9 cellular contexts compared by ENCODE assay signal in genomic region chr1:40381268-40382109, GRCh38. TPM values are rescaled to one million over a fixed set of nuclear protein-coding genes. Genes with fewer than 3 reads are reported as not detected.
DNase-seq lines count a peak whose midpoint lies in the region; ATAC-seq and TF ChIP-seq lines count a peak whose summit lies in the region.
"Had no signal": no experiment of that assay in that cellular context is flagged by ENCODE, and none has a peak within 500 bp of the region (broad histone marks: within the 10 kb centered on the region; RNA-seq: fewer than 3 reads in every experiment).

No MANE protein-coding gene starts in this region.

- peak; percentile 42 for ATAC-seq in effector memory CD8-positive, alpha-beta T cell (replicated peaks)
- ATAC-seq in HG02623 (IDR thresholded peaks at IDR 0.05; ENCODE audit: unreplicated experiment): no peak

- in situ Hi-C loops in transverse colon (cut with MboI; ENCODE audit: low pct_ligation_motif_present in 1 of 4, low pct_unique_long_range_greater_than_20kb in 1 of 4, low sequenced_read_pairs in 3 of 4): no loop called here

- H3K27ac ChIP-seq in breast epithelium (peak overlapping the region; percentile 33 to 64), transverse colon (peak overlapping the region; percentile 81 to 90 (median 84))

- 52 to 62% methylated on average over 7 of the region's 7 CpGs for WGBS in transverse colon (ENCODE audit: low coverage in 1 of 2), 2 donors

- no peaks in the 10 kb centered on the region for H3K36me3 Mint-ChIP-seq in MCF 10A (ENCODE audit: insufficient read depth, unreplicated experiment)
- peaks cover 61% of the 10 kb centered on the region for H3K36me3 Mint-ChIP-seq in effector memory CD8-positive, alpha-beta T cell (ENCODE audit: insufficient read depth)

- H3K36me3 ChIP-seq in breast epithelium: no peaks in the 10 kb centered on the region
- H3K36me3 ChIP-seq in transverse colon: no peaks in the 10 kb centered on the region

- DNase-seq in breast epithelium (ENCODE audit: low spot score in 2 of 2): no peak
- DNase-seq in MCF 10A (ENCODE audit: unreplicated experiment): no peak
- peak; percentile 40 to 44 for DNase-seq in NCI-H526 (lab: John Stamatoyannopoulos, UW)
- DNase-seq in effector memory CD8-positive, alpha-beta T cell: no peak
- DNase-seq in transverse colon: no peak
- no peak for DNase-seq in activated gamma-delta T cell (lab: John Stamatoyannopoulos, UW)
- no peak for DNase-seq in SW 1271 (lab: John Stamatoyannopoulos, UW)
- DNase-seq: stimulated activated CD4-positive, alpha-beta T cell treated with anti-CD3 and anti-CD28 coated beads, Interleukin-2, amount 100 ng/mL, for 48 hours had no signal

- H3K9me3 Mint-ChIP-seq in MCF 10A (ENCODE audit: unreplicated experiment): no peaks in the 10 kb centered on the region
- no peaks in the 10 kb centered on the region for H3K9me3 Mint-ChIP-seq in effector memory CD8-positive, alpha-beta T cell

- TF ChIP-seq CTCF in breast epithelium (IDR thresholded peaks at IDR 0.05) (no peak), MCF 10A (IDR thresholded peaks at IDR 0.05; ENCODE audit: unreplicated experiment) (no peak), transverse colon (IDR thresholded peaks at IDR 0.05) (no peak)

- peaks cover 15% of the 10 kb centered on the region for H3K4me1 Mint-ChIP-seq in MCF 10A (ENCODE audit: insufficient read depth, unreplicated experiment)
- H3K4me1 Mint-ChIP-seq in effector memory CD8-positive, alpha-beta T cell (ENCODE audit: low read depth in 2 of 2): peaks cover 62 to 80% of the 10 kb centered on the region in 2 donors

- no peak overlapping the region for H3K27ac Mint-ChIP-seq in MCF 10A (ENCODE audit: low read depth, unreplicated experiment)
- peak overlapping the region; percentile 97 to 99 for H3K27ac Mint-ChIP-seq in effector memory CD8-positive, alpha-beta T cell

- intact Hi-C loops in breast epithelium (cut with DNase I; ENCODE audit: low total_unique reads) (no loop called here), MCF 10A (cut with micrococcal nuclease) (no loop called here), transverse colon (cut with DNase I; ENCODE audit: low total_unique reads) (no loop called here)

- H3K4me1 ChIP-seq in breast epithelium: peaks cover 0 to 5% of the 10 kb centered on the region in 2 donors
- H3K4me1 ChIP-seq in transverse colon: peaks cover 12 to 56% (median 30%) of the 10 kb centered on the region in 4 donors

- CTCF ChIA-PET in MCF 10A (lab: Yijun Ruan, JAX): interaction anchor here (0.6 to 3.0 kb wide), 5 partner anchors 16 to 59 kb away, joined by 3 to 15 read pairs (median 5); no protein-coding TSS in a partner anchor

- H3K4me3 Mint-ChIP-seq in MCF 10A (ENCODE audit: unreplicated experiment): no peak overlapping the region
- peak overlapping the region; percentile 80 to 83 for H3K4me3 Mint-ChIP-seq in effector memory CD8-positive, alpha-beta T cell

- H3K27me3 ChIP-seq in breast epithelium (no peaks in the 10 kb centered on the region), transverse colon (no peaks in the 10 kb centered on the region)

- H3K4me3 ChIP-seq in breast epithelium: no peak overlapping the region
- H3K4me3 ChIP-seq in transverse colon: peak overlapping the region in 1 of 4 donors; percentile 9

- H3K9me3 ChIP-seq in breast epithelium (no peaks in the 10 kb centered on the region), transverse colon (no peaks in the 10 kb centered on the region)

- TF ChIP-seq POLR2A in breast epithelium (IDR thresholded peaks at IDR 0.05): no peak
- peak; percentile 72 for TF ChIP-seq POLR2A in transverse colon (IDR thresholded peaks at IDR 0.05)

- no peaks in the 10 kb centered on the region for H3K27me3 Mint-ChIP-seq in MCF 10A (ENCODE audit: insufficient read depth, unreplicated experiment)
- H3K27me3 Mint-ChIP-seq in effector memory CD8-positive, alpha-beta T cell: no peaks in the 10 kb centered on the region

- no peak for TF ChIP-seq EP300 in transverse colon (IDR thresholded peaks at IDR 0.05; ENCODE audit: low read depth)

- BruUV-seq in MCF 10A (replicated peaks; lab: Mats Ljungman, UMichigan): no TSS peak

- POLR2A ChIA-PET in MCF 10A (lab: Yijun Ruan, JAX): interaction anchor here (0.6 to 1.4 kb wide), 4 partner anchors 8 to 361 kb away, joined by 3 to 10 read pairs (median 3); partner anchors contain the start of gene SMAP2

RNA-seq across cellular contexts. Expression of gene SMAP2, which starts 8.0 kb away (rescaled TPM):
- 10 to 100 TPM; 27.2 to 64.2 (median 33.1) TPM for total RNA-seq in breast epithelium
- 20.2 and 21.2 TPM in 2 replicates for total RNA-seq in MCF 10A (2022)
- 10 to 100 TPM; 20.1 to 47.0 (median 33.8) TPM for total RNA-seq in transverse colon

Comparison
In these comparisons a context has a peak if more than half of its experiments do, and no peak if none do; other contexts are left out.
1. DNase-seq: peak in NCI-H526 (2 of 2); none in breast epithelium (0 of 2), MCF 10A (single experiment), effector memory CD8-positive, alpha-beta T cell (0 of 3), transverse colon (single experiment), activated gamma-delta T cell (single experiment) and SW 1271 (0 of 2).